ENCODE assay signal across 9 cellular contexts in genomic region chr2:176140520-176141317, GRCh38. TPM values are rescaled to one million over a fixed set of nuclear protein-coding genes. Genes with fewer than 3 reads are reported as not detected.
DNase-seq lines count a peak whose midpoint lies in the region; ATAC-seq and TF ChIP-seq lines count a peak whose summit lies in the region.
"Had no signal": no experiment of that assay in that cellular context is flagged by ENCODE, and none has a peak within 500 bp of the region (broad histone marks: within the 10 kb centered on the region; RNA-seq: fewer than 3 reads in every experiment).

No MANE protein-coding gene starts in this region.

- peaks cover 0 to 3% of the 10 kb centered on the region in 2 donors for H3K9me3 Mint-ChIP-seq in activated naive CD4-positive, alpha-beta T cell treated with anti-CD3 and anti-CD28 coated beads, Interleukin-2, amount 50 U/mL, for 72 hours

- peaks cover 18 to 29% of the 10 kb centered on the region in 2 donors for H3K36me3 Mint-ChIP-seq in activated naive CD4-positive, alpha-beta T cell treated with anti-CD3 and anti-CD28 coated beads, Interleukin-2, amount 50 U/mL, for 72 hours

- no peak overlapping the region for H3K4ac ChIP-seq in trophoblast cell (ENCODE audit: low read depth, low read length)

- peaks cover 2% of the 10 kb centered on the region for H3K79me1 ChIP-seq in trophoblast cell (ENCODE audit: low read length)

- no peak overlapping the region for H3K23ac ChIP-seq in trophoblast cell (ENCODE audit: low read length)

- peak overlapping the region; percentile 15 for H4K91ac ChIP-seq in trophoblast cell (ENCODE audit: low read depth, low read length)

- H3K14ac ChIP-seq in trophoblast cell (ENCODE audit: low read length): peak overlapping the region; percentile 18

- H2AFZ ChIP-seq in DND-41 (ENCODE audit: low read depth, low read length) (peak overlapping the region; percentile 79), trophoblast cell (ENCODE audit: insufficient read depth, low read length, poor library complexity) (peak overlapping the region; percentile 65)

- peaks cover 12% of the 10 kb centered on the region for H3K4me1 ChIP-seq in DND-41 (ENCODE audit: insufficient read depth, low read length)
- no peaks in the 10 kb centered on the region for H3K4me1 ChIP-seq in SJCRH30
- peaks cover 5 to 6% of the 10 kb centered on the region in 2 experiments for H3K4me1 ChIP-seq in trophoblast cell (ENCODE audit: control insufficient read depth in 1 of 2, insufficient read depth in 2 of 2, low read length in 2 of 2)

- peak overlapping the region; percentile 16 for H3K18ac ChIP-seq in trophoblast cell (ENCODE audit: low read length)

- no peaks in the 10 kb centered on the region for H3K79me2 ChIP-seq in DND-41 (ENCODE audit: insufficient read depth, low read length)
- no peaks in the 10 kb centered on the region for H3K79me2 ChIP-seq in trophoblast cell (ENCODE audit: control insufficient read depth, insufficient read depth, low read length, poor library complexity)

- H3K9me3 ChIP-seq in DND-41 (ENCODE audit: insufficient read depth, low read length, severe bottlenecking) (no peaks in the 10 kb centered on the region), SJCRH30 (replicated peaks) (no peaks in the 10 kb centered on the region), trophoblast cell (ENCODE audit: insufficient read depth, low read depth, low read length) (peaks cover 7% of the 10 kb centered on the region)

- H3K9ac ChIP-seq in DND-41 (ENCODE audit: low read depth, low read length): peak overlapping the region; percentile 32
- no peak overlapping the region for H3K9ac ChIP-seq in trophoblast cell (ENCODE audit: low read length)

- H4K20me1 ChIP-seq in DND-41 (ENCODE audit: insufficient read depth, low read length): no peaks in the 10 kb centered on the region

- no peak overlapping the region; the same call in 1 of the 2 replicates for H3K27ac ChIP-seq in DND-41 (ENCODE audit: low read length)
- peak overlapping the region; percentile 52 for H3K27ac ChIP-seq in SJCRH30
- H3K27ac ChIP-seq in trophoblast cell (ENCODE audit: low read depth, low read length): no peak overlapping the region

- no peaks in the 10 kb centered on the region for H3K27me3 ChIP-seq in DND-41 (ENCODE audit: insufficient read depth, low read length, poor library complexity)
- no peaks in the 10 kb centered on the region for H3K27me3 ChIP-seq in SJCRH30
- H3K27me3 ChIP-seq in trophoblast cell (ENCODE audit: insufficient read depth, low read length): peaks cover 52% of the 10 kb centered on the region

- H4K8ac ChIP-seq in trophoblast cell (ENCODE audit: low read depth, low read length): peak overlapping the region; percentile 25

- H2BK120ac ChIP-seq in trophoblast cell (ENCODE audit: insufficient read depth, low read length, poor library complexity): no peak overlapping the region

- no peak overlapping the region for H2BK5ac ChIP-seq in trophoblast cell (ENCODE audit: low read depth, low read length, poor library complexity)

- peak overlapping the region in 1 of 2 donors; percentile 23 for H3K27ac Mint-ChIP-seq in activated naive CD4-positive, alpha-beta T cell treated with anti-CD3 and anti-CD28 coated beads, Interleukin-2, amount 50 U/mL, for 72 hours

- TF ChIP-seq CTCF in DND-41 (IDR thresholded peaks at IDR 0.05; ENCODE audit: borderline replicate concordance, extremely low read depth, low read length, poor library complexity, severe bottlenecking): peak; percentile 97

- H4K12ac ChIP-seq in trophoblast cell (ENCODE audit: low read depth, low read length): peak overlapping the region; percentile 65

- H3K36me3 ChIP-seq in DND-41 (ENCODE audit: insufficient read depth, low read length) (no peaks in the 10 kb centered on the region), SJCRH30 (no peaks in the 10 kb centered on the region), trophoblast cell (ENCODE audit: control insufficient read depth in 1 of 2, insufficient read depth in 2 of 2, low read length in 2 of 2) (no peaks in the 10 kb centered on the region)

- no peak overlapping the region for H2AK5ac ChIP-seq in trophoblast cell (ENCODE audit: low read length)

- DNase-seq in DND-41 (peak; percentile 83), HT-29 (ENCODE audit: low spot score) (peak; percentile 81), SJCRH30 (peak; percentile 77 to 86), cardiac septum (ENCODE audit: low spot score) (peak; percentile 79), trophoblast cell (peak; percentile 51 to 79), ureter (ENCODE audit: low spot score) (peak; percentile 83)
- peak in 1 of 2 donors; percentile 83 for DNase-seq in activated naive CD4-positive, alpha-beta T cell treated with anti-CD3 and anti-CD28 coated beads, Interleukin-2, amount 50 U/mL, for 72 hours (ENCODE audit: low spot score in 2 of 2)

- ATAC-seq in DND-41 (ENCODE audit: insufficient read depth, low read depth) (peak; percentile 99), GM21360 (IDR thresholded peaks at IDR 0.05; ENCODE audit: unreplicated experiment) (peak; percentile 88)
- peak; percentile 82 to 95 for ATAC-seq in activated naive CD4-positive, alpha-beta T cell treated with anti-CD3 and anti-CD28 coated beads, Interleukin-2, amount 50 U/mL, for 72 hours

- H3K4me3 ChIP-seq in DND-41 (ENCODE audit: low read depth in 1 of 2, low read length in 2 of 2) (peak overlapping the region in 1 of 2 experiments; percentile 46; a peak in 2 of 4 replicates), SJCRH30 (peak overlapping the region; percentile 61), trophoblast cell (ENCODE audit: low read depth, low read length) (peak overlapping the region; percentile 53)

- intact Hi-C loops in cardiac septum (cut with DNase I): loop anchor here (1.0 to 5.0 kb wide), 4 partner anchors 47 to 497 kb away; partner anchors contain the start of gene HOXD1

- no CpG with 5 or more reads among the region's 48 CpGs for WGBS in trophoblast cell (ENCODE audit: extremely low coverage, insufficient coverage, insufficient read length)

- H2BK12ac ChIP-seq in trophoblast cell (ENCODE audit: low read length): no peak overlapping the region

- H3K4me2 ChIP-seq in DND-41 (ENCODE audit: insufficient read depth, low read length): peak overlapping the region; percentile 72
- H3K4me2 ChIP-seq in trophoblast cell (ENCODE audit: low read length): peak overlapping the region; percentile 75

RNA-seq across cellular contexts. Expression of gene HOXD4, which starts 10.6 kb away (rescaled TPM):
- not detected in 2 replicates for total RNA-seq in HT-29 (2014; rRNA removed; shearing (Covaris generic))
- total RNA-seq in SJCRH30 (2014; rRNA removed; shearing (Covaris generic)): not detected in 2 replicates
- not detected for total RNA-seq in activated naive CD4-positive, alpha-beta T cell treated with anti-CD3 and anti-CD28 coated beads, Interleukin-2, amount 50 U/mL, for 72 hours
- 0.70 TPM for total RNA-seq in cardiac septum
- polyA plus RNA-seq in trophoblast cell (2013): not detected in 2 replicates
- 22.4 TPM for total RNA-seq in ureter
- total RNA-seq: pulmonary artery endothelial cell had no signal

RNA-seq across cellular contexts. Expression of gene HOXD8, which starts 11.2 kb away (rescaled TPM):
- not detected in 2 replicates for total RNA-seq in HT-29 (2014; rRNA removed; shearing (Covaris generic))
- 8.6 and 9.9 TPM in 2 replicates for total RNA-seq in SJCRH30 (2014; rRNA removed; shearing (Covaris generic))
- total RNA-seq in activated naive CD4-positive, alpha-beta T cell treated with anti-CD3 and anti-CD28 coated beads, Interleukin-2, amount 50 U/mL, for 72 hours: not detected
- 1.1 TPM for total RNA-seq in cardiac septum
- 0.06 and 0.08 TPM in 2 replicates for polyA plus RNA-seq in trophoblast cell (2013)
- 41.7 TPM for total RNA-seq in ureter
- total RNA-seq: pulmonary artery endothelial cell had no signal

RNA-seq across cellular contexts. Expression of gene HOXD3, which starts 16.4 kb away (rescaled TPM):
- total RNA-seq in HT-29 (2014; rRNA removed; shearing (Covaris generic)): not detected in 2 replicates
- total RNA-seq in SJCRH30 (2014; rRNA removed; shearing (Covaris generic)): not detected in 2 replicates
- total RNA-seq in activated naive CD4-positive, alpha-beta T cell treated with anti-CD3 and anti-CD28 coated beads, Interleukin-2, amount 50 U/mL, for 72 hours: not detected
- total RNA-seq in cardiac septum (1.0 TPM), ureter (28.2 TPM)
- polyA plus RNA-seq in trophoblast cell (2013): not detected in 2 replicates
- total RNA-seq: pulmonary artery endothelial cell had no signal

RNA-seq across cellular contexts. Expression of gene HOXD9, which starts 18.2 kb away (rescaled TPM):
- total RNA-seq in HT-29 (2014; rRNA removed; shearing (Covaris generic)): not detected in 2 replicates
- total RNA-seq in SJCRH30 (2014; rRNA removed; shearing (Covaris generic)): 3.9 and 4.4 TPM in 2 replicates
- total RNA-seq in activated naive CD4-positive, alpha-beta T cell treated with anti-CD3 and anti-CD28 coated beads, Interleukin-2, amount 50 U/mL, for 72 hours: not detected
- total RNA-seq in cardiac septum (not detected), ureter (19.8 TPM)
- 0.23 and 0.49 TPM in 2 replicates for polyA plus RNA-seq in trophoblast cell (2013)
- total RNA-seq: pulmonary artery endothelial cell had no signal

RNA-seq across cellular contexts. Expression of gene HOXD10, which starts 24.1 kb away (rescaled TPM):
- not detected in 2 replicates for total RNA-seq in HT-29 (2014; rRNA removed; shearing (Covaris generic))
- total RNA-seq in SJCRH30 (2014; rRNA removed; shearing (Covaris generic)): 1.3 and 2.2 TPM in 2 replicates
- total RNA-seq in activated naive CD4-positive, alpha-beta T cell treated with anti-CD3 and anti-CD28 coated beads, Interleukin-2, amount 50 U/mL, for 72 hours: not detected
- total RNA-seq in cardiac septum (0.16 TPM), ureter (4.4 TPM)
- polyA plus RNA-seq in trophoblast cell (2013): 1.4 and 1.6 TPM in 2 replicates
- total RNA-seq: pulmonary artery endothelial cell had no signal

Comparison
In these comparisons a context has a peak if more than half of its experiments do, and no peak if none do; other contexts are left out.
1. RNA of gene HOXD4, which starts 10.6 kb away (total RNA-seq): 22.4 TPM in ureter (single experiment); 0.70 TPM in cardiac septum (single experiment), not detected in HT-29, not detected in SJCRH30 and not detected in activated naive CD4-positive, alpha-beta T cell treated with anti-CD3 and anti-CD28 coated beads, Interleukin-2, amount 50 U/mL, for 72 hours; every median in the first group is over 10 times any median in the second.
2. RNA of gene HOXD3, which starts 16.4 kb away (total RNA-seq): 28.2 TPM in ureter (single experiment); 1.0 TPM in cardiac septum (single experiment), not detected in HT-29, not detected in SJCRH30 and not detected in activated naive CD4-positive, alpha-beta T cell treated with anti-CD3 and anti-CD28 coated beads, Interleukin-2, amount 50 U/mL, for 72 hours; every median in the first group is over 10 times any median in the second.
3. Peak in every context shown above with its lines, with median percentiles within 50 percentile points of each other: ATAC-seq.